Comparison of ENCODE assay signal across 1 cellular context in genomic region chr17:28345420-28346198, GRCh38.
TF ChIP-seq lines count a peak whose summit lies in the region.

No MANE protein-coding gene starts in this region.

TF ChIP-seq in GM12878, 131 proteins besides CTCF, POLR2A, EP300 and RAD21:
- TF ChIP-seq PAX5 (IDR thresholded peaks at IDR 0.05; ENCODE audit: borderline replicate concordance, low read depth, low read length) = no peak
- TF ChIP-seq GATAD2B (conservative IDR thresholded peaks at IDR 0.05; ENCODE audit: low read depth) = no peak
- no peak for TF ChIP-seq CHD1 (IDR thresholded peaks at IDR 0.05; ENCODE audit: low read depth, low read length)
- TF ChIP-seq JUND (IDR thresholded peaks at IDR 0.05; ENCODE audit: low read depth, low read length) = no peak
- no peak for TF ChIP-seq E4F1 (IDR thresholded peaks at IDR 0.05; ENCODE audit: borderline replicate concordance, partially characterized antibody)
- TF ChIP-seq MTA3 (IDR thresholded peaks at IDR 0.05; ENCODE audit: borderline replicate concordance, low read length) = no peak
- TF ChIP-seq NFIC (IDR thresholded peaks at IDR 0.05; ENCODE audit: low read depth, low read length) = no peak
- TF ChIP-seq SIX5 (IDR thresholded peaks at IDR 0.05; ENCODE audit: low read depth, low read length, severe bottlenecking) = no peak
- TF ChIP-seq CHD2 (IDR thresholded peaks at IDR 0.05; ENCODE audit: borderline replicate concordance, low read depth, low read length) = no peak
- no peak for TF ChIP-seq NR2F1 (conservative IDR thresholded peaks at IDR 0.05)
- no peak for TF ChIP-seq BCL3 (IDR thresholded peaks at IDR 0.05; ENCODE audit: borderline replicate concordance, insufficient read depth, low read depth, low read length, poor library complexity, severe bottlenecking)
- TF ChIP-seq E2F4 (IDR thresholded peaks at IDR 0.05; ENCODE audit: low read depth, low read length) = no peak
- no peak for TF ChIP-seq CREM (IDR thresholded peaks at IDR 0.05; ENCODE audit: low read depth)
- no peak for TF ChIP-seq CBX3 (IDR thresholded peaks at IDR 0.05; ENCODE audit: borderline replicate concordance, low read depth)
- no peak for TF ChIP-seq BCLAF1 (IDR thresholded peaks at IDR 0.05)
- TF ChIP-seq POU2F2 (IDR thresholded peaks at IDR 0.05; ENCODE audit: borderline replicate concordance, low read depth, low read length) = no peak
- TF ChIP-seq ZNF384 (IDR thresholded peaks at IDR 0.05; ENCODE audit: borderline replicate concordance, low read depth, low read length) = no peak
- no peak for TF ChIP-seq NFXL1 (IDR thresholded peaks at IDR 0.05; ENCODE audit: borderline replicate concordance)
- TF ChIP-seq CHD4 (IDR thresholded peaks at IDR 0.05) = no peak
